In the genomic region with DNA sequence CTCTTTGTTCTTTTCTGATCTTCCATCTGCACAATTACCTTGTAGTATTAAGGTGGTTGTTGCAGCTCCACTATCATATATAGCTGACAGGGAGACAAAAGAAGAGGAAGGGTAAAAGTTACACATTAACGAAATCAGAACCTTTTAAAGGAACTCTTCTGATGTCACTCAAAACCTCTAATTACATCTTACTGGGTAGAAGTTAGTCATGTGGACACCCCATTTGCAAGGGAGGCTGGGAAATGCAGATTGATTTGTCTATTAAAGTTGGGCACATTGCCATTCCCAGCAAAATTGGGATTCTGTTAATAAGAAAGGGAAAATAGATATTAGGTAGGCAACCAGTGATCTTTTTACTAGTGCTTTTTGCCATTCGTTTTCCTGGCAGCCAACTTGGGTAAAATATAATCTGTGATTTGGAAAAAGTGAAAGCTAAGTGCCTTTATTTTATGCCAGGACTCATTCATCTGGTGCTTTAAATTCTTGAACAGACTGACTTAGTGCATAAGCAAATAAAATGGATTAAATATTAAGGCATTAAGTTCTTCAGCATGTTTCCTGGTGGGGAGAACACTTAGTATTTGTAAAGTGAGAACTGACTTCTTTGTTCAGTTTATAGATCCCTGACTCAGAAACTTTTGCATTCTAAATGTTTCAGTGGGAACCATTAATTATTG, we compare ENCODE assay signal across 1 cellular context.
TF ChIP-seq lines count a peak whose summit lies in the region.

No MANE protein-coding gene starts in this region.

TF ChIP-seq in endothelial cell of umbilical vein, 7 proteins besides CTCF, POLR2A, EP300 and RAD21:
- TF ChIP-seq JUN (IDR thresholded peaks at IDR 0.05; ENCODE audit: borderline replicate concordance, insufficient read depth, insufficient read length, low read depth) (no peak), GATA2 (IDR thresholded peaks at IDR 0.05; ENCODE audit: insufficient read depth, insufficient read length, low read depth, low read length) (no peak), POLR2AphosphoS5 (IDR thresholded peaks at IDR 0.05; ENCODE audit: insufficient read depth, low read depth, low read length) (no peak), EZH2 (IDR thresholded peaks at IDR 0.05; ENCODE audit: borderline replicate concordance, low read depth, low read length, severe bottlenecking) (no peak), MYC (IDR thresholded peaks at IDR 0.05; ENCODE audit: low read depth, low read length) (no peak), FOS (IDR thresholded peaks at IDR 0.05; ENCODE audit: borderline replicate concordance, insufficient read depth, low read length) (no peak)
- TF ChIP-seq, protein P1, sequence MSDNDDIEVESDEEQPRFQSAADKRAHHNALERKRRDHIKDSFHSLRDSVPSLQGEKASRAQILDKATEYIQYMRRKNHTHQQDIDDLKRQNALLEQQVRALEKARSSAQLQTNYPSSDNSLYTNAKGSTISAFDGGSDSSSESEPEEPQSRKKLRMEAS (IDR thresholded peaks at IDR 0.05; ENCODE audit: insufficient read depth, insufficient read length): no peak
